8 cellular contexts compared by ENCODE assay signal in genomic region chr15:42274693-42274971, GRCh38. TPM values are rescaled to one million over a fixed set of nuclear protein-coding genes. Genes with fewer than 3 reads are reported as not detected.
DNase-seq lines count a peak whose midpoint lies in the region; ATAC-seq and TF ChIP-seq lines count a peak whose summit lies in the region.

No MANE protein-coding gene starts in this region.

- no peak for DNase-seq in WERI-Rb-1
- DNase-seq in foreskin keratinocyte = no peak
- DNase-seq in NCI-H2029 treated with DMSO at 0.1 percent for 48 hours (lab: John Stamatoyannopoulos, UW) = no peak

- H3K4me3 ChIP-seq in GM12875 (ENCODE audit: low read depth, low read length) (peak overlapping the region; percentile 81), WERI-Rb-1 (ENCODE audit: low read depth, low read length) (no peak overlapping the region), skin epidermis (peak overlapping the region; percentile 56 to 75 (median 62))

- no peak for TF ChIP-seq CTCF in GM12875 (IDR thresholded peaks at IDR 0.05; ENCODE audit: borderline replicate concordance, insufficient read depth, low read depth, low read length)
- no peak for TF ChIP-seq CTCF in WERI-Rb-1 (IDR thresholded peaks at IDR 0.05; ENCODE audit: low read depth, low read length)
- no peak for TF ChIP-seq CTCF in foreskin keratinocyte (conservative IDR thresholded peaks at IDR 0.05)

- H3K4me1 ChIP-seq in foreskin keratinocyte = peaks cover 13% of the 10 kb centered on the region

- H3K9me3 ChIP-seq in WERI-Rb-1 (ENCODE audit: severe bottlenecking) = no peaks in the 10 kb centered on the region

- peak overlapping the region; percentile 96 for H3K27ac ChIP-seq in WERI-Rb-1
- H3K27ac ChIP-seq in foreskin keratinocyte = peak overlapping the region; percentile 99
- peak overlapping the region; percentile 82 to 98 (median 97) for H3K27ac ChIP-seq in skin epidermis

- H3K27me3 ChIP-seq in WERI-Rb-1 (ENCODE audit: insufficient read depth, low read depth, severe bottlenecking) (no peaks in the 10 kb centered on the region), foreskin keratinocyte (no peaks in the 10 kb centered on the region)

- ATAC-seq in foreskin keratinocyte (no peak), GM21529 (IDR thresholded peaks at IDR 0.05; ENCODE audit: unreplicated experiment) (no peak), HG02885 (IDR thresholded peaks at IDR 0.05; ENCODE audit: poor library complexity, unreplicated experiment) (no peak), GM18498 (IDR thresholded peaks at IDR 0.05; ENCODE audit: unreplicated experiment) (no peak)

- H3K36me3 ChIP-seq in WERI-Rb-1 = peaks cover 7% of the 10 kb centered on the region

RNA-seq across cellular contexts. Expression of gene TMEM87A, which starts 1.4 kb away (rescaled TPM):
- 49.6 and 54.4 TPM in 2 replicates for total RNA-seq in foreskin keratinocyte
- 22.3 and 24.4 TPM in 2 replicates for polyA plus RNA-seq in foreskin keratinocyte

RNA-seq across cellular contexts. Expression of gene GANC, which starts 1.6 kb away (rescaled TPM):
- 33.4 and 35.2 TPM in 2 replicates for total RNA-seq in foreskin keratinocyte
- 13.6 and 15.0 TPM in 2 replicates for polyA plus RNA-seq in foreskin keratinocyte
